ENCODE assay signal across 7 cellular contexts in genomic region chr19:9675358-9675901, GRCh38. TPM values are rescaled to one million over a fixed set of nuclear protein-coding genes. Genes with fewer than 3 reads are reported as not detected.
DNase-seq lines count a peak whose midpoint lies in the region; ATAC-seq, FAIRE-seq and TF ChIP-seq lines count a peak whose summit lies in the region.
"Not testable (repeated sequence)": the region's sequence is repeated elsewhere in the genome, so short reads cannot be mapped to it uniquely, and the experiment has no call there.

No MANE protein-coding gene starts in this region.

- not testable (repeated sequence) for FAIRE-seq in K562 (lab: Jason Lieb, UNC)

- H2AFZ ChIP-seq in Karpas-422 (ENCODE audit: low read length) = peak overlapping the region; percentile 88
- peak overlapping the region; percentile 100 for H2AFZ ChIP-seq in K562 (ENCODE audit: low read depth, low read length)

- BruUV-seq in K562 (replicated peaks; lab: Mats Ljungman, UMichigan) = TSS peak; percentile 96

- intact Hi-C loops in K562 (cut with micrococcal nuclease); sciatic nerve (cut with DNase I): not testable (repeated sequence)

- H3K36me3 ChIP-seq in Karpas-422 (ENCODE audit: insufficient read depth, low read length) (peaks cover 36% of the 10 kb centered on the region), K562 (ENCODE audit: control insufficient read depth, insufficient read depth, low read length) (peaks cover 38% of the 10 kb centered on the region)
- not testable (repeated sequence) for H3K36me3 ChIP-seq in lung (ENCODE audit: control insufficient read depth in 2 of 2, insufficient read depth in 2 of 2, low read length in 2 of 2)

- peak overlapping the region; percentile 75 for H3K4me2 ChIP-seq in Karpas-422 (ENCODE audit: low read depth, low read length, poor library complexity, severe bottlenecking)
- H3K4me2 ChIP-seq in K562 (ENCODE audit: insufficient read depth, low read length) = peak overlapping the region; percentile 85

- H3K4me3 ChIP-seq in GM12875 (ENCODE audit: low read depth, low read length) (peak overlapping the region; percentile 73), Karpas-422 (ENCODE audit: low read length) (peak overlapping the region; percentile 91), K562 (peak overlapping the region; percentile 96), fibroblast of pulmonary artery (replicated peaks; ENCODE audit: low read depth, low read length) (peak overlapping the region; percentile 89), lung (peak overlapping the region; percentile 72)

- H3K79me2 ChIP-seq in Karpas-422 (ENCODE audit: low read length) (peaks cover 45% of the 10 kb centered on the region), K562 (ENCODE audit: control insufficient read depth, insufficient read depth, low read length) (peaks cover 47% of the 10 kb centered on the region)

- POLR2A ChIA-PET in K562 (lab: Yijun Ruan, JAX) = interaction anchor here (0.6 kb wide), 1 partner anchor 12 kb away, joined by 3 read pairs; no protein-coding TSS in a partner anchor

- H3K27ac ChIP-seq in Karpas-422 (ENCODE audit: low read length) = peak overlapping the region; percentile 58
- H3K27ac ChIP-seq in VCaP = peak overlapping the region; percentile 89
- peak overlapping the region; percentile 99 for H3K27ac ChIP-seq in K562 (ENCODE audit: extremely low read depth, low read depth, low read length)
- H3K27ac ChIP-seq in lung (ENCODE audit: low read depth in 1 of 2, low read length in 1 of 2) = peak overlapping the region; percentile 91 to 93

- TF ChIP-seq RAD21 in K562 (CRISPR knock-in tag; conservative IDR thresholded peaks at IDR 0.05 in 1 of 2, IDR thresholded peaks at IDR 0.05 in 1 of 2) = not testable (repeated sequence)

- not testable (repeated sequence) for TF ChIP-seq CTCF in GM12875 (IDR thresholded peaks at IDR 0.05; ENCODE audit: borderline replicate concordance, insufficient read depth, low read depth, low read length); VCaP (conservative IDR thresholded peaks at IDR 0.05); K562 (IDR thresholded peaks at IDR 0.05 in 2 of 3, conservative IDR thresholded peaks at IDR 0.05 in 1 of 3; ENCODE audit: insufficient read depth in 2 of 3, low read depth in 1 of 3, low read length in 3 of 3); fibroblast of pulmonary artery (IDR thresholded peaks at IDR 0.05; ENCODE audit: low read length, missing control alignments); lung (IDR thresholded peaks at IDR 0.05; ENCODE audit: control extremely low read depth, extremely low read depth)

- H3K9me3 ChIP-seq in Karpas-422 (ENCODE audit: low read length) (peaks cover 21% of the 10 kb centered on the region), K562 (replicated peaks; ENCODE audit: control insufficient read depth, insufficient read depth, low read depth, low read length) (peaks cover 18% of the 10 kb centered on the region)
- not testable (repeated sequence) for H3K9me3 ChIP-seq in lung (ENCODE audit: control insufficient read depth in 2 of 2, insufficient read depth in 1 of 2, low read length in 1 of 2)

- H3K9me1 ChIP-seq in K562 (ENCODE audit: control insufficient read depth, insufficient read depth, low read length) = not testable (repeated sequence)

- CTCF ChIA-PET in K562 (lab: Yijun Ruan, JAX; ENCODE audit: low intra/inter-chr PET ratio) = interaction anchor here (0.6 kb wide), 1 partner anchor 230 kb away, joined by 3 read pairs; no protein-coding TSS in a partner anchor

- not testable (repeated sequence) for TF ChIP-seq POLR2A in K562 (conservative IDR thresholded peaks at IDR 0.05)

- H4K20me1 ChIP-seq in Karpas-422 (ENCODE audit: insufficient read depth, low read depth, low read length); K562 (replicated peaks; ENCODE audit: control insufficient read depth, insufficient read depth, low read length): not testable (repeated sequence)

- not testable (repeated sequence) for DNase-seq in Karpas-422; K562 (ENCODE audit: extremely low read depth in 1 of 4, low spot score in 3 of 4); fibroblast of pulmonary artery (ENCODE audit: low read depth); lung (ENCODE audit: low spot score)
- DNase-seq in sciatic nerve (ENCODE audit: low spot score) = peak; percentile 58

- ATAC-seq in K562 (peak; percentile 85), lung (ENCODE audit: insufficient read depth, low FRiP score) (peak; percentile 83)
- ATAC-seq in sciatic nerve = not testable (repeated sequence)

- H3K9me2 ChIP-seq in Karpas-422 (replicated peaks; ENCODE audit: insufficient read depth, low read length) = not testable (repeated sequence)

- H3K4me1 ChIP-seq in Karpas-422 (ENCODE audit: low read length); K562 (replicated peaks in 1 of 2; ENCODE audit: control insufficient read depth in 2 of 2, insufficient read depth in 2 of 2, low read length in 2 of 2); lung (ENCODE audit: control insufficient read depth in 2 of 2, insufficient read depth in 2 of 2, low read length in 2 of 2): not testable (repeated sequence)

- in situ Hi-C loops in K562 (cut with MboI) = not testable (repeated sequence)

- TF ChIP-seq EP300 in K562 (IDR thresholded peaks at IDR 0.05; ENCODE audit: low read length) = not testable (repeated sequence)

- WGBS in K562 (ENCODE audit: insufficient coverage, low coverage, missing lambda C conversion rate) = 59% methylated on average over 17 of the region's 20 CpGs
- 57 to 59% methylated on average over 20 of the region's 20 CpGs for WGBS in lung, 2 donors

- H3K27me3 ChIP-seq in Karpas-422 (ENCODE audit: low read length); K562 (ENCODE audit: control insufficient read depth in 2 of 2, insufficient read depth in 2 of 2, low read length in 2 of 2); lung (ENCODE audit: control insufficient read depth, insufficient read depth): not testable (repeated sequence)

- peak overlapping the region; percentile 90 for H3K9ac ChIP-seq in Karpas-422 (ENCODE audit: low read length)
- peak overlapping the region; percentile 98 to 99 for H3K9ac ChIP-seq in K562 (ENCODE audit: insufficient read depth in 1 of 2, low read depth in 2 of 2, low read length in 2 of 2)

RNA-seq across cellular contexts. Expression of gene ZNF562, which starts 0.5 kb away (rescaled TPM):
- total RNA-seq in Karpas-422 (2014; rRNA removed; shearing (Covaris generic); ENCODE audit: low replicate concordance) = 26.7 and 35.5 TPM in 2 replicates
- 55.9 and 96.8 TPM in 2 replicates for total RNA-seq in K562 (2011; cell fraction: chromatin; rRNA removed; ENCODE audit: low replicate concordance)
- total RNA-seq in K562 (2011; cell fraction: nucleolus; rRNA removed) = 46.9 and 49.9 TPM in 2 replicates
- 65.7 and 90.8 TPM in 2 replicates for total RNA-seq in K562 (2011; cell fraction: nucleoplasm; rRNA removed)
- total RNA-seq in K562 (2014; rRNA removed) (20.8 and 24.0 TPM in 2 replicates), K562 (2014; rRNA removed; fragmentation: Illumina TruSeq; extraction: Trizol) (46.9 and 51.0 TPM in 2 replicates), K562 (2015; rRNA removed; fragmentation: Illumina TruSeq; extraction: Trizol) (36.1 and 39.7 TPM in 2 replicates), K562 (2021) (31.5 and 34.3 TPM in 2 replicates), lung (10 to 100 TPM; 26.8 to 45.9 TPM), sciatic nerve (37.4 TPM)
- polyA plus RNA-seq in K562 (2011; rRNA removed) (32.8 and 33.9 TPM in 2 replicates), K562 (2014; fragmentation: Illumina TruSeq; extraction: Trizol) (17.9 and 18.4 TPM in 2 replicates), K562 (2014; fragmentation: Nextera tagmentation; extraction: Ambion mirVana) (10 to 100 TPM; 11.8 to 15.1 TPM), K562 (2014; rRNA removed) (13.1 and 17.1 TPM in 2 replicates), lung (1 to 10 TPM; 6.2 to 9.8 TPM)
- 8.8 and 16.8 TPM in 2 replicates for polyA plus RNA-seq in K562 (2011; cell fraction: cytosol; rRNA removed)
- polyA plus RNA-seq in K562 (2011; cell fraction: nucleus; rRNA removed) = 20.2 and 23.6 TPM in 2 replicates
- 8.5 and 11.4 TPM in 2 replicates for polyA plus RNA-seq in K562 (2012)
- 120 and 125 TPM in 2 replicates for polyA minus RNA-seq in K562 (2011; rRNA and poly(A)+ RNA removed)
- 30.3 and 53.3 TPM in 2 replicates for polyA minus RNA-seq in K562 (2011; cell fraction: cytosol; rRNA and poly(A)+ RNA removed)
- polyA minus RNA-seq in K562 (2011; cell fraction: nucleus; rRNA and poly(A)+ RNA removed) = 36.4 and 38.7 TPM in 2 replicates

RNA-seq across cellular contexts. Expression of gene ZNF561, which starts 54.4 kb away (rescaled TPM):
- 16.1 and 35.2 TPM in 2 replicates for total RNA-seq in Karpas-422 (2014; rRNA removed; shearing (Covaris generic); ENCODE audit: low replicate concordance)
- 119 and 133 TPM in 2 replicates for total RNA-seq in K562 (2011; cell fraction: chromatin; rRNA removed; ENCODE audit: low replicate concordance)
- total RNA-seq in K562 (2011; cell fraction: nucleolus; rRNA removed) = 115 and 120 TPM in 2 replicates
- total RNA-seq in K562 (2011; cell fraction: nucleoplasm; rRNA removed) = 91.3 and 101 TPM in 2 replicates
- total RNA-seq in K562 (2014; rRNA removed) = 12.7 and 16.8 TPM in 2 replicates
- 33.4 and 34.9 TPM in 2 replicates for total RNA-seq in K562 (2014; rRNA removed; fragmentation: Illumina TruSeq; extraction: Trizol)
- total RNA-seq in K562 (2015; rRNA removed; fragmentation: Illumina TruSeq; extraction: Trizol) = 21.2 and 23.6 TPM in 2 replicates
- total RNA-seq in K562 (2021) = 21.8 and 25.9 TPM in 2 replicates
- 31.3 and 32.7 TPM in 2 replicates for polyA plus RNA-seq in K562 (2011; rRNA removed)
- polyA plus RNA-seq in K562 (2011; cell fraction: cytosol; rRNA removed) = 13.4 and 17.9 TPM in 2 replicates
- polyA plus RNA-seq in K562 (2011; cell fraction: nucleus; rRNA removed) = 41.7 and 44.4 TPM in 2 replicates
- 15.6 and 22.6 TPM in 2 replicates for polyA plus RNA-seq in K562 (2012)
- 23.3 and 25.9 TPM in 2 replicates for polyA plus RNA-seq in K562 (2014; fragmentation: Illumina TruSeq; extraction: Trizol)
- 10 to 100 TPM; 19.2 to 25.6 TPM for polyA plus RNA-seq in K562 (2014; fragmentation: Nextera tagmentation; extraction: Ambion mirVana)
- polyA plus RNA-seq in K562 (2014; rRNA removed) = 13.9 and 18.6 TPM in 2 replicates
- 73.9 and 77.3 TPM in 2 replicates for polyA minus RNA-seq in K562 (2011; rRNA and poly(A)+ RNA removed)
- 14.3 and 22.5 TPM in 2 replicates for polyA minus RNA-seq in K562 (2011; cell fraction: cytosol; rRNA and poly(A)+ RNA removed)
- polyA minus RNA-seq in K562 (2011; cell fraction: nucleus; rRNA and poly(A)+ RNA removed) = 42.9 and 71.0 TPM in 2 replicates
- total RNA-seq in lung = 10 to 100 TPM; 31.5 to 53.2 TPM
- 10 to 100 TPM; 17.0 to 21.1 TPM for polyA plus RNA-seq in lung
- total RNA-seq in sciatic nerve = 33.8 TPM
